ENCODE assay signal across 9 cellular contexts in genomic region chr13:98454389-98454881, GRCh38.
DNase-seq lines count a peak whose midpoint lies in the region; ATAC-seq and TF ChIP-seq lines count a peak whose summit lies in the region.
"Had no signal": no experiment of that assay in that cellular context is flagged by ENCODE, and none has a peak within 500 bp of the region (broad histone marks: within the 10 kb centered on the region; RNA-seq: fewer than 3 reads in every experiment).

No MANE protein-coding gene starts in this region.

- no peak for ATAC-seq in HG03045 (IDR thresholded peaks at IDR 0.05; ENCODE audit: unreplicated experiment)

- no peak for TF ChIP-seq CTCF in testis (IDR thresholded peaks at IDR 0.05)

- intact Hi-C loops in testis (cut with DNase I; ENCODE audit: low total_unique reads) = no loop called here

- H3K27ac ChIP-seq in angular gyrus (ENCODE audit: low read depth, low read length) (peak overlapping the region; percentile 75), testis (peak overlapping the region; percentile 60 to 88)
- H3K27ac ChIP-seq: BLaER1 had no signal

- H3K36me3 ChIP-seq in testis (ENCODE audit: low read depth, missing control alignments) = no peaks in the 10 kb centered on the region

- no peaks in the 10 kb centered on the region for H3K27me3 ChIP-seq in testis
- H3K27me3 ChIP-seq: BLaER1 had no signal

- peak; percentile 27 to 76 for DNase-seq in NCI-H2081 (lab: John Stamatoyannopoulos, UW)
- DNase-seq in NCI-H2081 treated with DMSO at 0.1 percent for 48 hours (lab: John Stamatoyannopoulos, UW) = no peak
- DNase-seq in kidney glomerular epithelial cell (lab: John Stamatoyannopoulos, UW) = peak; percentile 47
- peak; percentile 53 for DNase-seq in testis
- DNase-seq in GM19240 (ENCODE audit: insufficient read length, low spot score) = no peak
- no peak for DNase-seq in MV-4-11 (lab: John Stamatoyannopoulos, UW)

- H3K4me3 ChIP-seq in testis = no peak overlapping the region
- H3K4me3 ChIP-seq: BLaER1 had no signal

- TF ChIP-seq POLR2A in testis (IDR thresholded peaks at IDR 0.05) = no peak

- no peaks in the 10 kb centered on the region for H3K9me3 ChIP-seq in testis
- H3K9me3 ChIP-seq: BLaER1 had no signal

- WGBS in testis, 2 donors = 29 to 35% methylated on average over 7 of the region's 7 CpGs

- H3K4me1 ChIP-seq in testis = peaks cover 40% of the 10 kb centered on the region

Comparison
In these comparisons a context has a peak if more than half of its experiments do, and no peak if none do; other contexts are left out.
1. DNase-seq: peak in NCI-H2081 (2 of 2), kidney glomerular epithelial cell (single experiment) and testis (single experiment); none in NCI-H2081 treated with DMSO at 0.1 percent for 48 hours (single experiment), GM19240 (single experiment) and MV-4-11 (single experiment).